In genomic region chr18:11429876-11430275, GRCh38 we compare ENCODE assay signal across 1 cellular context.
TF ChIP-seq lines count a peak whose summit lies in the region.

No MANE protein-coding gene starts in this region.

TF ChIP-seq in H1, 55 proteins besides CTCF, POLR2A, EP300 and RAD21 (continued from another document):
- no peak for TF ChIP-seq CHD7 (IDR thresholded peaks at IDR 0.05; ENCODE audit: insufficient replicate concordance, low read length)
- TF ChIP-seq GABPA (IDR thresholded peaks at IDR 0.05; ENCODE audit: borderline replicate concordance, insufficient read depth, low read length), result no peak
- no peak for TF ChIP-seq JUN (IDR thresholded peaks at IDR 0.05; ENCODE audit: low read depth, low read length)
- no peak for TF ChIP-seq CBX8 (IDR thresholded peaks at IDR 0.05; ENCODE audit: borderline replicate concordance, low read depth, low read length)
- no peak for TF ChIP-seq CHD1 (IDR thresholded peaks at IDR 0.05; ENCODE audit: low read depth, low read length)
